20 cellular contexts compared by ENCODE assay signal in genomic region chr2:48264632-48265031, GRCh38.
"Had no signal": no experiment of that assay in that cellular context is flagged by ENCODE, and none has a peak within 500 bp of the region (broad histone marks: within the 10 kb centered on the region; RNA-seq: fewer than 3 reads in every experiment).

No MANE protein-coding gene starts in this region.

- H3K36me3 Mint-ChIP-seq: naive B cell; stimulated activated naive B cell treated with anti-CD40 and anti-IgM and Interleukin-4, amounts not matched to agents 10 μg/mL and 1 μg/mL and 100 μg/mL, for 72 hours had no signal

- H3K27ac Mint-ChIP-seq: nephron progenitor cell; stimulated activated naive B cell treated with anti-CD40 and anti-IgM and Interleukin-4, amounts not matched to agents 10 μg/mL and 1 μg/mL and 100 μg/mL, for 72 hours; stimulated activated naive CD8-positive, alpha-beta T cell treated with anti-CD3 and anti-CD28 coated beads, Interleukin-15, amount 100 ng/mL, for 72 hours had no signal

- H3K27me3 ChIP-seq: colonic mucosa, esophagus squamous epithelium, gastroesophageal sphincter, hepatocyte, spleen, testis, tibial nerve had no signal

- H3K4me3 ChIP-seq: colonic mucosa, esophagus squamous epithelium, gastroesophageal sphincter, hepatocyte, spleen, testis, tibial nerve had no signal

- H3K36me3 ChIP-seq: colonic mucosa, esophagus squamous epithelium, gastroesophageal sphincter, spleen, tibial nerve had no signal

- H3K4me1 Mint-ChIP-seq: nephron progenitor cell; stimulated activated naive CD8-positive, alpha-beta T cell treated with anti-CD3 and anti-CD28 coated beads, Interleukin-15, amount 100 ng/mL, for 72 hours had no signal

- H3K4me1 ChIP-seq: colonic mucosa, esophagus squamous epithelium, gastroesophageal sphincter, spleen, testis, tibial nerve had no signal

- H3K27me3 Mint-ChIP-seq: stimulated activated naive CD8-positive, alpha-beta T cell treated with anti-CD3 and anti-CD28 coated beads, Interleukin-15, amount 100 ng/mL, for 72 hours had no signal

- H3K4me3 Mint-ChIP-seq: naive B cell; nephron progenitor cell; stimulated activated naive B cell treated with anti-CD40 and anti-IgM and Interleukin-4, amounts not matched to agents 10 μg/mL and 1 μg/mL and 100 μg/mL, for 72 hours; stimulated activated naive CD8-positive, alpha-beta T cell treated with anti-CD3 and anti-CD28 coated beads, Interleukin-15, amount 100 ng/mL, for 72 hours had no signal

- DNase-seq: colonic mucosa; dermis blood vessel endothelial cell; esophagus squamous epithelium; foreskin fibroblast; kidney; left cardiac atrium; mesendoderm; naive B cell; nephron progenitor cell; spleen; stimulated activated CD4-positive, alpha-beta T cell treated with anti-CD3 and anti-CD28 coated beads, Interleukin-15, amount 100 ng/mL, for 24 hours; stimulated activated CD4-positive, alpha-beta T cell treated with anti-CD3 and anti-CD28 coated beads, Interleukin-1b, Interleukin-23, amount 100 ng/mL, for 48 hours; stimulated activated CD4-positive, alpha-beta T cell treated with anti-CD3 and anti-CD28 coated beads, Interleukin-4, amount 100 ng/mL, for 24 hours; stimulated activated naive B cell treated with anti-CD40 and anti-IgM and Interleukin-4, amounts not matched to agents 10 μg/mL and 1 μg/mL and 100 μg/mL, for 72 hours; stimulated activated naive CD8-positive, alpha-beta T cell treated with anti-CD3 and anti-CD28 coated beads, Interleukin-15, amount 100 ng/mL, for 72 hours; testis had no signal

- ATAC-seq: gastroesophageal sphincter; left cardiac atrium; sciatic nerve; stimulated activated naive B cell treated with anti-CD40 and anti-IgM and Interleukin-4, amounts not matched to agents 10 μg/mL and 1 μg/mL and 100 μg/mL, for 72 hours; stimulated activated naive CD8-positive, alpha-beta T cell treated with anti-CD3 and anti-CD28 coated beads, Interleukin-15, amount 100 ng/mL, for 72 hours had no signal

- H3K9me3 ChIP-seq: colonic mucosa, esophagus squamous epithelium, gastroesophageal sphincter, spleen, testis, tibial nerve had no signal

- H3K9me3 Mint-ChIP-seq: nephron progenitor cell had no signal

- H3K27ac ChIP-seq: colonic mucosa, esophagus squamous epithelium, gastroesophageal sphincter, hepatocyte, testis, tibial nerve had no signal
